Comparison of ENCODE assay signal across 12 cellular contexts in the genomic region with DNA sequence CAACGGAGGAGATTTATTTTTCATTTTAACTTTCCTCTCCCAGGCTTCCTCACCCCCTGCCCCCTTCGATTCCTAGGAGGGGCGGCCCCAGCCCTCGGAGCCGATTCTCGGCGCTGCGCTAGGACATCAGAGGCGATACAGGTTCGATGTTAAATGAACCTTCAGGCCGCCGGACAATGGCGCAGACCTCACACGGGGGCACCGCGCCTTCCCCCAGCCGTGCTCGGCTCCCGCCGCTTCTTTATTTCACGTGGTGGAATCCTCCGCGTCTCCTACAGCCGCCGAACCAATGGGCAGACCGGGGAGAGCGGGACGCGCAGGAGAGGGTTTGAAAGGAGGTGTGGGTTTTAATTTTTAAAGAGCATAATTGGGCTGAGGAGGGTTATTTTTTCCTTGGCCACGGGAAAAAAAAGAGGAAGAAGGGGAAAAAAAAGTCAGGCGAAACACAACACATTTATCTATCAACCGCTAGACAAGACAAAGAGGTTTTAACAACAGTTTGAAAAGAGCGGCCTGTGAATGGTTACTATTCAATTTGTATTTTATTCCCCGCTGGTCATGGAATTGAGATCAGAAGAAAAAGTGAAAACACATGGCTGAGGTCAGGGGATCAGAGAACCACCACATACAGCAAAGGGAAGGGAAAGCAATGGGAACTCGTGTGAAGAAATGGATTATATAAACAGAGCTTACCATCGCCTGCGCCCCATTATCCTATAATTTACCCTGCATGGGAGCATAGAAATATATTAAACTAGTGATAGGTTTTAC.
DNase-seq lines count a peak whose midpoint lies in the region; ATAC-seq and TF ChIP-seq lines count a peak whose summit lies in the region.
"Had no signal": no experiment of that assay in that cellular context is flagged by ENCODE, and none has a peak within 500 bp of the region (broad histone marks: within the 10 kb centered on the region; RNA-seq: fewer than 3 reads in every experiment).

No MANE protein-coding gene starts in this region.

- H3K79me1 ChIP-seq in mesendoderm (ENCODE audit: low read length), result no peaks in the 10 kb centered on the region

- no peaks in the 10 kb centered on the region for H3K9me3 ChIP-seq in right cardiac atrium (ENCODE audit: control insufficient read depth, low read length)
- no peaks in the 10 kb centered on the region for H3K9me3 ChIP-seq in CD4-positive, alpha-beta memory T cell (ENCODE audit: control insufficient read depth in 1 of 2, low read length in 2 of 2)

- H2BK5ac ChIP-seq in mesendoderm (ENCODE audit: low read length), result no peak overlapping the region

- no peak overlapping the region for H2AK5ac ChIP-seq in mesendoderm (ENCODE audit: low read length)

- H3K18ac ChIP-seq in mesendoderm (ENCODE audit: low read length), result no peak overlapping the region

- no peaks in the 10 kb centered on the region for H3K27me3 ChIP-seq in right cardiac atrium (ENCODE audit: control insufficient read depth, insufficient read depth)
- peaks cover 82% of the 10 kb centered on the region for H3K27me3 ChIP-seq in mesendoderm (ENCODE audit: insufficient read depth, low read length, poor library complexity)
- peaks cover 62% of the 10 kb centered on the region for H3K27me3 ChIP-seq in CD4-positive, alpha-beta memory T cell (ENCODE audit: insufficient read depth, low read length)

- no peak overlapping the region for H2BK15ac ChIP-seq in mesendoderm (replicated peaks; ENCODE audit: low read depth)

- peak overlapping the region; percentile 30 for H3K4me3 ChIP-seq in right cardiac atrium (ENCODE audit: low read length)
- H3K4me3 ChIP-seq in astrocyte of the spinal cord (ENCODE audit: low read depth, low read length), result peak overlapping the region; percentile 1
- H3K4me3 ChIP-seq in mesendoderm (ENCODE audit: low read length), result no peak overlapping the region
- no peak overlapping the region for H3K4me3 ChIP-seq in CD4-positive, alpha-beta memory T cell (ENCODE audit: low read length in 2 of 2)

- H4K8ac ChIP-seq in mesendoderm (ENCODE audit: low read depth, low read length), result no peak overlapping the region

- TF ChIP-seq CTCF in astrocyte of the spinal cord (IDR thresholded peaks at IDR 0.05; ENCODE audit: low read depth, low read length), result no peak

- H3K56ac ChIP-seq in mesendoderm (ENCODE audit: low read length), result no peak overlapping the region

- H3K36me3 ChIP-seq in mesendoderm (ENCODE audit: control insufficient read depth, insufficient read depth, low read length), result no peaks in the 10 kb centered on the region
- H3K36me3 ChIP-seq in CD4-positive, alpha-beta memory T cell (ENCODE audit: insufficient read depth, low read length), result no peaks in the 10 kb centered on the region

- H3K4me1 ChIP-seq in right cardiac atrium (ENCODE audit: control insufficient read depth, insufficient read depth, low read length) (peaks cover 9% of the 10 kb centered on the region), mesendoderm (ENCODE audit: control insufficient read depth, low read depth, low read length) (peaks cover 2% of the 10 kb centered on the region)
- peaks cover 15% of the 10 kb centered on the region for H3K4me1 ChIP-seq in CD4-positive, alpha-beta memory T cell (ENCODE audit: insufficient read depth, low read length)

- intact Hi-C loops in right cardiac atrium (cut with DNase I) (no loop called here), cardiac septum (cut with DNase I) (loop anchor here (5.0 kb wide), 1 partner anchor 147 kb away; the partner anchor contains the start of gene FOXD1), Right ventricle myocardium inferior (cut with DNase I) (loop anchor here (10.0 kb wide), 1 partner anchor 145 kb away; the partner anchor contains the start of gene FOXD1)
- intact Hi-C loops in CD4-positive, alpha-beta memory T cell (cut with micrococcal nuclease), result no loop called here

- H3K4me2 ChIP-seq in mesendoderm (ENCODE audit: low read length), result peak overlapping the region; percentile 37

- no peak overlapping the region for H3K27ac ChIP-seq in right cardiac atrium (ENCODE audit: low read length)
- no peak overlapping the region for H3K27ac ChIP-seq in mesendoderm (ENCODE audit: low read depth, low read length)
- no peak overlapping the region for H3K27ac ChIP-seq in CD4-positive, alpha-beta memory T cell (ENCODE audit: low read depth, low read length)
- H3K27ac ChIP-seq: C4-2B, epithelial cell of prostate had no signal

- peaks cover 12 to 32% (median 16%) of the 10 kb centered on the region in 4 donors for H3K4me1 Mint-ChIP-seq in CD4-positive, alpha-beta memory T cell

- CTCF ChIA-PET in CD4-positive, alpha-beta memory T cell (lab: Charles Lee; ENCODE audit: partially characterized antibody), result interaction anchor here (1.0 kb wide), 1 partner anchor 151 kb away, joined by 4 read pairs; no protein-coding TSS in a partner anchor

- POLR2A ChIA-PET in CD4-positive, alpha-beta memory T cell (lab: Charles Lee; ENCODE audit: partially characterized antibody), result no interaction called here

- H3K27ac Mint-ChIP-seq in CD4-positive, alpha-beta memory T cell, result peak overlapping the region in 2 of 7 donors; percentile 41 to 86

- no peak overlapping the region for H3K23ac ChIP-seq in mesendoderm (ENCODE audit: low read length)

- H3K27me3 Mint-ChIP-seq in CD4-positive, alpha-beta memory T cell, result peaks cover 79 to 80% of the 10 kb centered on the region in 2 donors

- H3K79me2 ChIP-seq in mesendoderm (ENCODE audit: control insufficient read depth, insufficient read depth, low read length), result no peaks in the 10 kb centered on the region

- peaks cover 0 to 30% (median 7%) of the 10 kb centered on the region in 8 donors for H3K9me3 Mint-ChIP-seq in CD4-positive, alpha-beta memory T cell

- WGBS in right cardiac atrium, result 8% methylated on average over 37 of the region's 37 CpGs
- no CpG with 5 or more reads among the region's 37 CpGs for WGBS in mesendoderm (ENCODE audit: extremely low coverage, insufficient coverage, low lambda C conversion rate)

- in situ Hi-C loops in astrocyte of the spinal cord (cut with HindIII; ENCODE audit: low sequenced_read_pairs), result no loop called here

- H2BK120ac ChIP-seq in mesendoderm (ENCODE audit: low read depth, low read length), result no peak overlapping the region

- no peaks in the 10 kb centered on the region for H3K36me3 Mint-ChIP-seq in CD4-positive, alpha-beta memory T cell

- DNase-seq in right cardiac atrium (peak in 1 of 3 donors; percentile 41), cardiac septum (ENCODE audit: low spot score) (no peak), astrocyte of the spinal cord (ENCODE audit: low read depth, low spot score) (peak; percentile 73), mesendoderm (peak; percentile 49), NOMO-1 treated with DMSO at 0.1 percent for 48 hours (lab: John Stamatoyannopoulos, UW; ENCODE audit: unreplicated experiment) (no peak), Right ventricle myocardium inferior (ENCODE audit: missing footprints) (no peak), SK-N-DZ (ENCODE audit: low spot score) (no peak)
- DNase-seq in CD4-positive, alpha-beta memory T cell, result no peak
- DNase-seq: occipital lobe, SIG-M5 had no signal

- H3K4ac ChIP-seq in mesendoderm (ENCODE audit: low read depth, low read length), result no peak overlapping the region

- no peak overlapping the region for H3K9ac ChIP-seq in mesendoderm (ENCODE audit: low read length)

- peak overlapping the region in 4 of 8 donors; percentile 34 to 66 (median 42) for H3K4me3 Mint-ChIP-seq in CD4-positive, alpha-beta memory T cell

- ATAC-seq in right cardiac atrium (no peak), Right ventricle myocardium inferior (no peak)

- H4K5ac ChIP-seq in mesendoderm (ENCODE audit: low read length), result no peak overlapping the region

Comparison
In these comparisons a context has a peak if more than half of its experiments do, and no peak if none do; other contexts are left out.
1. intact Hi-C loops: an anchor here in cardiac septum (5.0 kb wide) and Right ventricle myocardium inferior (10.0 kb wide); none called in right cardiac atrium and CD4-positive, alpha-beta memory T cell.
2. DNase-seq: peak in astrocyte of the spinal cord (single experiment) and mesendoderm (single experiment); none in cardiac septum (single experiment), NOMO-1 treated with DMSO at 0.1 percent for 48 hours (single experiment), CD4-positive, alpha-beta memory T cell (0 of 5), Right ventricle myocardium inferior (single experiment) and SK-N-DZ (single experiment).
3. H3K4me3 ChIP-seq: peak in right cardiac atrium (single experiment) and astrocyte of the spinal cord (single experiment); none in mesendoderm (single experiment) and CD4-positive, alpha-beta memory T cell (0 of 2).